8 cellular contexts compared by ENCODE assay signal in the genomic region with DNA sequence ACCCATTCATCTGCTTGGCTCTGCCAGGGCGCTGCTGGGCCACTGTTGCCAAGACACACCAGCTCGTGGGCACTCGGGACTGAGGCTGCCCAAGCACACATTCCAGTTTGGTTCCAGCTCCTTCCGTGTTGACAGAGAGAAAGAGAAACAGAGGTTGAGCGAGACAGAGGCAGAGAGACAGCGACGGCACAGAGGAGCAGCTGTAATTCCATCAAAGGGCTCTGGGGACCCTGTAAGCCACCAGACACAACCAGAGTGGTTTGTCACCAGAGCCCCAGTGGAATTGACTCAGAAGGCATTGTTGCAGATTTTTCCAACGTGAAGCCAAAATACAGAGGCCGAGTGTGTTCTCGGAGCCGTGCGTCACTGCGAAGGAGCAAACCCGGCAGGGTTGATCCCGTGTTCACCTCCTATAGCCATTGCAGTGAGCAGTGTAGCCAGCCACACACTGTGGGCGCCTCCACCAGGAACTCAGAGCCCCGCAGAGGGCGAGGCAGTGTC. TPM values are rescaled to one million over a fixed set of nuclear protein-coding genes. Genes with fewer than 3 reads are reported as not detected.
DNase-seq lines count a peak whose midpoint lies in the region; ATAC-seq and TF ChIP-seq lines count a peak whose summit lies in the region.

No MANE protein-coding gene starts in this region.

- no peak overlapping the region; the same call in 2 of the 3 replicates for H3K4me3 Mint-ChIP-seq in GM23338
- H3K4me3 Mint-ChIP-seq in stimulated activated effector memory CD8-positive, alpha-beta T cell treated with anti-CD3 and anti-CD28 coated beads, Interleukin-12 subunit alpha, Interleukin-12 subunit beta, amount 100 ng/mL, for 72 hours = no peak overlapping the region

- H3K4me3 ChIP-seq in GM23338 (no peak overlapping the region), left ventricle myocardium inferior (peak overlapping the region; percentile 32), mesenchymal stem cell (ENCODE audit: insufficient read depth in 1 of 2, low read depth in 1 of 2, low read length in 2 of 2) (peak overlapping the region in 1 of 2 experiments; percentile 18)

- no peak overlapping the region for H2BK5ac ChIP-seq in mesenchymal stem cell (ENCODE audit: low read depth, low read length, poor library complexity, severe bottlenecking)

- H3K27me3 ChIP-seq in GM23338 (ENCODE audit: insufficient read depth) (no peaks in the 10 kb centered on the region), left ventricle myocardium inferior (ENCODE audit: low read depth) (peaks cover 34% of the 10 kb centered on the region), mesenchymal stem cell (ENCODE audit: control insufficient read depth in 1 of 2, insufficient read depth in 1 of 2, low read length in 2 of 2) (peaks cover 73 to 84% of the 10 kb centered on the region in 2 experiments)

- no peak overlapping the region for H2BK120ac ChIP-seq in mesenchymal stem cell (ENCODE audit: low read depth, low read length)

- H3K14ac ChIP-seq in mesenchymal stem cell (ENCODE audit: low read length in 2 of 2) = no peak overlapping the region

- H2BK15ac ChIP-seq in mesenchymal stem cell (ENCODE audit: low read depth, poor library complexity, severe bottlenecking) = no peak overlapping the region

- H3K79me1 ChIP-seq in mesenchymal stem cell (replicated peaks; ENCODE audit: low read length, poor library complexity, severe bottlenecking) = no peaks in the 10 kb centered on the region

- no peak overlapping the region for H3K4ac ChIP-seq in mesenchymal stem cell (ENCODE audit: low read depth in 1 of 2, low read length in 2 of 2)

- no peak; a peak in 1 of 4 replicates for TF ChIP-seq CTCF in GM23338 (conservative IDR thresholded peaks at IDR 0.05; ENCODE audit: low read depth in 2 of 2)
- peak; percentile 27 for TF ChIP-seq CTCF in left ventricle myocardium inferior (IDR thresholded peaks at IDR 0.05; ENCODE audit: borderline replicate concordance)

- H4K20me1 ChIP-seq in GM23338 (replicated peaks; ENCODE audit: insufficient read depth) = no peaks in the 10 kb centered on the region

- WGBS in mesenchymal stem cell = 79% methylated on average over 18 of the region's 18 CpGs

- DNase-seq in GM23338 (ENCODE audit: low spot score) (peak; percentile 44), SW480 (ENCODE audit: low spot score) (peak; percentile 94), left ventricle myocardium inferior (peak; percentile 20), mesenchymal stem cell (no peak)
- DNase-seq in stimulated activated effector memory CD8-positive, alpha-beta T cell treated with anti-CD3 and anti-CD28 coated beads, Interleukin-12 subunit alpha, Interleukin-12 subunit beta, amount 100 ng/mL, for 72 hours (ENCODE audit: low spot score in 2 of 2) = no peak

- H3K27me3 Mint-ChIP-seq in GM23338 (ENCODE audit: insufficient read depth, low read depth, poor library complexity) = peaks cover 6% of the 10 kb centered on the region

- H2BK12ac ChIP-seq in mesenchymal stem cell (ENCODE audit: low read length in 2 of 2) = no peak overlapping the region

- H3K9me3 Mint-ChIP-seq in GM23338 = no peaks in the 10 kb centered on the region
- H3K9me3 Mint-ChIP-seq in stimulated activated effector memory CD8-positive, alpha-beta T cell treated with anti-CD3 and anti-CD28 coated beads, Interleukin-12 subunit alpha, Interleukin-12 subunit beta, amount 100 ng/mL, for 72 hours = no peaks in the 10 kb centered on the region

- H3K4me2 ChIP-seq in GM23338 (no peak overlapping the region), mesenchymal stem cell (ENCODE audit: low read length, poor library complexity, severe bottlenecking) (no peak overlapping the region)

- intact Hi-C loops in left ventricle myocardium inferior (cut with micrococcal nuclease) = no loop called here

- peaks cover 14% of the 10 kb centered on the region for H3K4me1 Mint-ChIP-seq in GM23338
- peaks cover 23% of the 10 kb centered on the region for H3K4me1 Mint-ChIP-seq in stimulated activated effector memory CD8-positive, alpha-beta T cell treated with anti-CD3 and anti-CD28 coated beads, Interleukin-12 subunit alpha, Interleukin-12 subunit beta, amount 100 ng/mL, for 72 hours

- H3K79me2 ChIP-seq in GM23338 (replicated peaks; ENCODE audit: insufficient read depth) = no peaks in the 10 kb centered on the region

- no peaks in the 10 kb centered on the region for H3K4me1 ChIP-seq in GM23338 (ENCODE audit: insufficient read depth)
- peaks cover 17% of the 10 kb centered on the region for H3K4me1 ChIP-seq in left ventricle myocardium inferior
- H3K4me1 ChIP-seq in mesenchymal stem cell (ENCODE audit: control insufficient read depth, insufficient read depth, low read depth, low read length) = peaks cover 4% of the 10 kb centered on the region

- peaks cover 3% of the 10 kb centered on the region; the same call in 1 of the 2 replicates for H3K9me2 ChIP-seq in GM23338 (ENCODE audit: insufficient read depth)

- H3K9me3 ChIP-seq in left ventricle myocardium inferior (replicated peaks) (no peaks in the 10 kb centered on the region), mesenchymal stem cell (ENCODE audit: control insufficient read depth, low read length) (no peaks in the 10 kb centered on the region)

- no peak overlapping the region for H4K8ac ChIP-seq in mesenchymal stem cell (ENCODE audit: low read length)

- H2AK5ac ChIP-seq in mesenchymal stem cell (ENCODE audit: low read length, severe bottlenecking) = no peak overlapping the region

- H3K9ac ChIP-seq in mesenchymal stem cell (ENCODE audit: low read length) = no peak overlapping the region

- no peak overlapping the region for H4K91ac ChIP-seq in mesenchymal stem cell (ENCODE audit: low read length)

- H3K27ac ChIP-seq in GM23338 (ENCODE audit: low read depth) (no peak overlapping the region), left ventricle myocardium inferior (replicated peaks) (peak overlapping the region; percentile 38), mesenchymal stem cell (ENCODE audit: low read length, poor library complexity, severe bottlenecking) (no peak overlapping the region)

- ATAC-seq in GM23338 = peak; percentile 54
- no peak for ATAC-seq in stimulated activated effector memory CD8-positive, alpha-beta T cell treated with anti-CD3 and anti-CD28 coated beads, Interleukin-12 subunit alpha, Interleukin-12 subunit beta, amount 100 ng/mL, for 72 hours
- ATAC-seq in HG03457 (IDR thresholded peaks at IDR 0.05; ENCODE audit: unreplicated experiment) = no peak
- no peak for ATAC-seq in GM18868 (IDR thresholded peaks at IDR 0.05; ENCODE audit: unreplicated experiment)
- ATAC-seq in HG02884 (IDR thresholded peaks at IDR 0.05; ENCODE audit: unreplicated experiment) = no peak

- H3K18ac ChIP-seq in mesenchymal stem cell (ENCODE audit: low read depth in 1 of 2, low read length in 2 of 2) = no peak overlapping the region

- no peaks in the 10 kb centered on the region for H3K36me3 ChIP-seq in GM23338 (ENCODE audit: insufficient read depth)
- H3K36me3 ChIP-seq in left ventricle myocardium inferior = no peaks in the 10 kb centered on the region
- H3K36me3 ChIP-seq in mesenchymal stem cell (ENCODE audit: control insufficient read depth in 1 of 2, insufficient read depth in 2 of 2, low read depth in 1 of 2, low read length in 2 of 2) = no peaks in the 10 kb centered on the region

- no peaks in the 10 kb centered on the region for H3F3A ChIP-seq in GM23338 (replicated peaks; ENCODE audit: low read depth)

- H2AFZ ChIP-seq in GM23338 (peak overlapping the region; percentile 81; the same call in 1 of the 2 replicates), mesenchymal stem cell (ENCODE audit: low read depth, low read length) (no peak overlapping the region)

- no peaks in the 10 kb centered on the region; the same call in 2 of the 3 replicates for H3K36me3 Mint-ChIP-seq in GM23338 (ENCODE audit: low read depth)
- no peaks in the 10 kb centered on the region for H3K36me3 Mint-ChIP-seq in stimulated activated effector memory CD8-positive, alpha-beta T cell treated with anti-CD3 and anti-CD28 coated beads, Interleukin-12 subunit alpha, Interleukin-12 subunit beta, amount 100 ng/mL, for 72 hours

- H3K27ac Mint-ChIP-seq in GM23338 = no peak overlapping the region; the same call in 1 of the 2 replicates
- peak overlapping the region; percentile 24 for H3K27ac Mint-ChIP-seq in stimulated activated effector memory CD8-positive, alpha-beta T cell treated with anti-CD3 and anti-CD28 coated beads, Interleukin-12 subunit alpha, Interleukin-12 subunit beta, amount 100 ng/mL, for 72 hours

- no peak overlapping the region for H3K23ac ChIP-seq in mesenchymal stem cell (ENCODE audit: low read length in 2 of 2)

TF ChIP-seq in GM23338, 12 proteins besides CTCF, POLR2A, EP300 and RAD21 (continues in another document):
- TF ChIP-seq ZNF114 (CRISPR knock-in tag; IDR thresholded peaks at IDR 0.05) (no peak), EZH2phosphoT487 (IDR thresholded peaks at IDR 0.05; ENCODE audit: unreplicated experiment) (no peak), JUNB (IDR thresholded peaks at IDR 0.05; ENCODE audit: unreplicated experiment) (no peak), EZH2 (IDR thresholded peaks at IDR 0.05; ENCODE audit: low read depth, unreplicated experiment) (no peak), POLR2AphosphoS5 (IDR thresholded peaks at IDR 0.05; ENCODE audit: low read depth) (no peak), CREB1 (CRISPR knock-in tag; IDR thresholded peaks at IDR 0.05; ENCODE audit: low read depth) (no peak), NANOG (IDR thresholded peaks at IDR 0.05; ENCODE audit: borderline replicate concordance) (no peak)

RNA-seq across cellular contexts. Expression of gene SYF2, which starts 33.5 kb away (rescaled TPM):
- 22.9 and 24.6 TPM in 2 replicates for total RNA-seq in GM23338 (2014; rRNA removed; shearing (Covaris generic))
- 74.5 and 82.6 TPM in 2 replicates for polyA plus RNA-seq in GM23338 (2016; fragmentation: Nextera tagmentation; extraction: Ambion mirVana)
- 35.1 TPM for total RNA-seq in left ventricle myocardium inferior
- 74.2 TPM for polyA plus RNA-seq in mesenchymal stem cell (2013, experiment 1 of 2)
- polyA plus RNA-seq in mesenchymal stem cell (2013, experiment 2 of 2) = 74.8 TPM

RNA-seq across cellular contexts. Expression of gene RSRP1, which starts 48.5 kb away (rescaled TPM):
- total RNA-seq in GM23338 (2014; rRNA removed; shearing (Covaris generic)) = 91.4 and 107 TPM in 2 replicates
- polyA plus RNA-seq in GM23338 (2016; fragmentation: Nextera tagmentation; extraction: Ambion mirVana) = 77.0 and 93.7 TPM in 2 replicates
- 41.1 TPM for total RNA-seq in left ventricle myocardium inferior
- 41.2 TPM for polyA plus RNA-seq in mesenchymal stem cell (2013, experiment 1 of 2)
- polyA plus RNA-seq in mesenchymal stem cell (2013, experiment 2 of 2) = 41.3 TPM

Comparison
In these comparisons a context has a peak if more than half of its experiments do, and no peak if none do; other contexts are left out.
1. DNase-seq: peak in GM23338 (single experiment), SW480 (single experiment) and left ventricle myocardium inferior (single experiment); none in stimulated activated effector memory CD8-positive, alpha-beta T cell treated with anti-CD3 and anti-CD28 coated beads, Interleukin-12 subunit alpha, Interleukin-12 subunit beta, amount 100 ng/mL, for 72 hours (0 of 2) and mesenchymal stem cell (single experiment).